In the genomic region with DNA sequence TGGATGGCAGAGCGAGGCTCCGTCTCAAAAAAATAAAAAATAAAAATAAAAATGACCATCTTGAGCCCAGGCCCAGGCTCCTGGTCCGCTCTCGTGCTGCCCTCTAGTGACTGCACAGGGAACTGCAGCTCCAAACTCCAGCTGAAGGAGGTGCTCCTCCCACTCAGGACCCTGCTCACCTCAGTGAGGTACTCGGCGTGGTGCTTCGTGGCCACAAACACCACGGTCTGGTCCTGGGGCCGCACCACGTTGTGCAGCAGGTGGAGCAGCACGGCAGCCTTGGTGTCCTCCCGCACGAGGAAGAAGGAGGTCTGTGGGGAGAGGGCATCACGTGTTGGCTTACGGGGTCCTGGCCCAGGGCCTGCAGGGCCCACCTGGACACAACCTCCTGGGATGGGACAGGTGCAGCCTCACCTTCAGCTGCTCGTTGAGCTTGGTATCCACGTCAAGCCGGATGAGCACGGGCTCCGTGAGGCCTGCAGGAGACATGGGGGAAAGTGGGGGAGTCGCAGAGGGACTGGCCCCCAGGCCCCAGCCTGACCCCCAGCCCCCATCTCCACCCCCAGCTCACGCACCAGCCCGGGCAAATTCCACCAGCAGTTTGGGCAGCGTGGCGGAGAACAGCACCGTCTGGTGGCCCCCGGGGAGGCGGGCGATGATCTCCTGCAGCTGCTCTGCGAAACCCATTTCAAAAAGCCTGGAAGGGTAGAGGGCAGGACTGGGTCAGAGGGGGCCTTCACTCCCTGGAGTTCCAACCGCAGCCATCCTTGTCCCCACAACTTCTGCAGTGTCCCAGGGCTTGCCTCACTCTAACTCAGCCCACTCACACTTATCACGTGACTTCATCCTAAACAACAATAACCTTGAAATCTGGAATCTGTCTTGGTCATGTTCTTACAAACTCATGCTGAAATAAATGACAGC, we compare ENCODE assay signal across 1 cellular context.
TF ChIP-seq lines count a peak whose summit lies in the region.

No MANE protein-coding gene starts in this region.

TF ChIP-seq in H1, 55 proteins besides CTCF, POLR2A, EP300 and RAD21:
- TF ChIP-seq TAF7 (optimal IDR thresholded peaks at IDR 0.05; ENCODE audit: borderline replicate concordance, low read depth, low read length), result no peak
- no peak for TF ChIP-seq SIN3A (conservative IDR thresholded peaks at IDR 0.05 in 1 of 2, IDR thresholded peaks at IDR 0.05 in 1 of 2; ENCODE audit: low read depth in 1 of 2, low read length in 2 of 2)
- TF ChIP-seq HDAC2 (IDR thresholded peaks at IDR 0.05; ENCODE audit: borderline replicate concordance in 1 of 2, low read depth in 2 of 2, low read length in 2 of 2), result no peak
- TF ChIP-seq PHF8 (conservative IDR thresholded peaks at IDR 0.05; ENCODE audit: low read depth, low read length), result no peak
- no peak for TF ChIP-seq EGR1 (IDR thresholded peaks at IDR 0.05; ENCODE audit: borderline replicate concordance, low read depth, low read length)
- no peak for TF ChIP-seq NRF1 (IDR thresholded peaks at IDR 0.05; ENCODE audit: low read depth, low read length)
- TF ChIP-seq BACH1 (IDR thresholded peaks at IDR 0.05; ENCODE audit: low read length), result 0 out of 2 replicates have a peak, but pooled peaks have one; percentile 36
